ENCODE assay signal across 8 cellular contexts in the genomic region with DNA sequence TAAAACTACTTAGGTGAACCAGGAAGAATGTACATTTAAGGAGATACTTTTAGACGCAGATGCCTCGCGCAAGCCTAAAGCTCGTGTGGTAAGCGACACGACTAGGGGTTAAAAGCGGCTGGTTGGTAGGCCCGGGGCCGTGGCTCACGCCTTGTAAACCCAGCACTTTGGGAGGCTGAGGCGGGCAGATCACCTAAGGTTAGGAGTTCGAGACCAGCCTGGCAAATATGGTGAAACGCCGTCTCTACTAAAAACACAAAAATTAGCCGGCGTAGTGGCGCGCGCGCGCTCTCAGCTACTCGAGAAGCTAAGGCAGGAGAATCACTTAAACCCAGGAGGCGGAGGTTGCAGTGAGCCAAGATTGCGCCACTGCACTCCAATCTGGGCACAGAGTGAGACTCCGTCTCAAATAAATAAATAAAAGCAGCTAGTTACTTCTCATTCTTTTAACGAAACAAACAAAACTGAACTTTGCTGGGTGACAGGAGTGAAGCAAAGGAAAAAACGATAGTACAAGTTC. TPM values are rescaled to one million over a fixed set of nuclear protein-coding genes. Genes with fewer than 3 reads are reported as not detected.
DNase-seq lines count a peak whose midpoint lies in the region; ATAC-seq, FAIRE-seq and TF ChIP-seq lines count a peak whose summit lies in the region.

No MANE protein-coding gene starts in this region.

- ATAC-seq in GM23338 (peak; percentile 12), SK-N-SH treated with all-trans-retinoic acid at 6 μM for 48 hours (peak; percentile 43), GM19324 (IDR thresholded peaks at IDR 0.05; ENCODE audit: low FRiP score, unreplicated experiment) (no peak), HG02938 (IDR thresholded peaks at IDR 0.05; ENCODE audit: unreplicated experiment) (no peak), GM21447 (IDR thresholded peaks at IDR 0.05; ENCODE audit: unreplicated experiment) (no peak)

- FAIRE-seq in small intestine (lab: Jason Lieb, UNC) = no peak

- H3K4me3 Mint-ChIP-seq in GM23338 = peak overlapping the region; percentile 91

- H3K4me2 ChIP-seq in GM23338 = peak overlapping the region; percentile 84

- H3K4me1 Mint-ChIP-seq in GM23338 = peaks cover 8% of the 10 kb centered on the region

- H3K4me3 ChIP-seq in GM23338 = peak overlapping the region; percentile 79
- H3K4me3 ChIP-seq in breast epithelium = peak overlapping the region; percentile 66 to 92 (median 84)
- peak overlapping the region; percentile 98 for H3K4me3 ChIP-seq in iPS-20b (ENCODE audit: low read length)
- H3K4me3 ChIP-seq in small intestine (ENCODE audit: low read depth in 1 of 2, low read length in 2 of 2) = peak overlapping the region; percentile 58 to 76

- peaks cover 22% of the 10 kb centered on the region for H3K36me3 Mint-ChIP-seq in GM23338 (ENCODE audit: low read depth)

- peak overlapping the region; percentile 97 for H3K9ac ChIP-seq in iPS-20b (ENCODE audit: low read depth, low read length)

- H3K27ac Mint-ChIP-seq in GM23338 = peak overlapping the region; percentile 98

- peaks cover 12% of the 10 kb centered on the region for H3K4me1 ChIP-seq in GM23338 (ENCODE audit: insufficient read depth)
- H3K4me1 ChIP-seq in breast epithelium = no peaks in the 10 kb centered on the region
- peaks cover 4% of the 10 kb centered on the region; the same call in 1 of the 2 replicates for H3K4me1 ChIP-seq in iPS-20b (ENCODE audit: insufficient read depth, low read length)
- peaks cover 0 to 8% of the 10 kb centered on the region in 2 donors for H3K4me1 ChIP-seq in small intestine (ENCODE audit: control insufficient read depth in 2 of 2, insufficient read depth in 1 of 2, low read depth in 1 of 2, low read length in 1 of 2)

- H3F3A ChIP-seq in GM23338 (replicated peaks; ENCODE audit: low read depth) = no peaks in the 10 kb centered on the region; the same call in 1 of the 2 replicates

- peaks cover 95% of the 10 kb centered on the region for H3K79me2 ChIP-seq in GM23338 (replicated peaks; ENCODE audit: insufficient read depth)

- H3K27me3 ChIP-seq in GM23338 (ENCODE audit: insufficient read depth) = no peaks in the 10 kb centered on the region
- H3K27me3 ChIP-seq in breast epithelium = no peaks in the 10 kb centered on the region
- H3K27me3 ChIP-seq in iPS-20b (ENCODE audit: insufficient read depth, low read length) = no peaks in the 10 kb centered on the region
- H3K27me3 ChIP-seq in small intestine (ENCODE audit: control insufficient read depth in 2 of 2, insufficient read depth in 2 of 2, low read length in 2 of 2) = no peaks in the 10 kb centered on the region

- H3K9me2 ChIP-seq in GM23338 (ENCODE audit: insufficient read depth) = no peaks in the 10 kb centered on the region

- H3K27ac ChIP-seq in GM23338 (ENCODE audit: low read depth) = peak overlapping the region; percentile 88
- H3K27ac ChIP-seq in breast epithelium = peak overlapping the region; percentile 91
- peak overlapping the region; percentile 50 for H3K27ac ChIP-seq in iPS-20b (ENCODE audit: low read length)
- peak overlapping the region in 1 of 2 donors; percentile 95 for H3K27ac ChIP-seq in small intestine (ENCODE audit: low read depth in 1 of 2, low read length in 1 of 2)

- H2AFZ ChIP-seq in GM23338 = peak overlapping the region; percentile 83

- intact Hi-C loops in breast epithelium (cut with DNase I; ENCODE audit: low total_unique reads) = no loop called here

- peaks cover 34% of the 10 kb centered on the region for H4K20me1 ChIP-seq in GM23338 (replicated peaks; ENCODE audit: insufficient read depth)

- WGBS in small intestine, 3 donors = 2 to 3% (median 3%) methylated on average over 27 of the region's 27 CpGs

- no peak for TF ChIP-seq CTCF in GM23338 (conservative IDR thresholded peaks at IDR 0.05; ENCODE audit: low read depth in 2 of 2)
- TF ChIP-seq CTCF in breast epithelium (IDR thresholded peaks at IDR 0.05) = no peak

- H3K9me3 ChIP-seq in breast epithelium (no peaks in the 10 kb centered on the region), iPS-20b (ENCODE audit: insufficient read depth, low read depth, low read length) (no peaks in the 10 kb centered on the region), small intestine (ENCODE audit: control insufficient read depth, low read depth) (no peaks in the 10 kb centered on the region)

- DNase-seq in GM23338 (ENCODE audit: low spot score) (peak; percentile 40), breast epithelium (ENCODE audit: low spot score in 2 of 2) (peak in 1 of 2 donors; percentile 20), small intestine (peak; percentile 43)

- H3K27me3 Mint-ChIP-seq in GM23338 (ENCODE audit: insufficient read depth, low read depth, poor library complexity) = peaks cover 11% of the 10 kb centered on the region

- H3K9me3 Mint-ChIP-seq in GM23338 = no peaks in the 10 kb centered on the region; the same call in 2 of the 3 replicates

- peaks cover 14% of the 10 kb centered on the region; the same call in 1 of the 2 replicates for H3K36me3 ChIP-seq in GM23338 (ENCODE audit: insufficient read depth)
- no peaks in the 10 kb centered on the region for H3K36me3 ChIP-seq in breast epithelium
- peaks cover 38% of the 10 kb centered on the region for H3K36me3 ChIP-seq in iPS-20b (ENCODE audit: insufficient read depth, low read depth, low read length)
- H3K36me3 ChIP-seq in small intestine (ENCODE audit: control insufficient read depth in 2 of 2, insufficient read depth in 2 of 2, low read length in 2 of 2) = peaks cover 0 to 2% of the 10 kb centered on the region in 2 donors

- no peak for TF ChIP-seq POLR2A in breast epithelium (IDR thresholded peaks at IDR 0.05)

TF ChIP-seq in GM23338, 12 proteins besides CTCF, POLR2A, EP300 and RAD21 (continues in another document):
- TF ChIP-seq ZNF331 (CRISPR knock-in tag; IDR thresholded peaks at IDR 0.05; ENCODE audit: low read depth) (no peak), EZH2phosphoT487 (IDR thresholded peaks at IDR 0.05; ENCODE audit: unreplicated experiment) (no peak), ZNF114 (CRISPR knock-in tag; IDR thresholded peaks at IDR 0.05) (no peak), NANOG (IDR thresholded peaks at IDR 0.05; ENCODE audit: borderline replicate concordance) (no peak)

TF ChIP-seq in SK-N-SH treated with all-trans-retinoic acid at 6 μM for 48 hours, 23 proteins besides CTCF, POLR2A, EP300 and RAD21:
- no peak for TF ChIP-seq ZFP30 (CRISPR knock-in tag; IDR thresholded peaks at IDR 0.05)
- TF ChIP-seq ZNF70 (CRISPR knock-in tag; IDR thresholded peaks at IDR 0.05) = no peak
- no peak for TF ChIP-seq OSR1 (CRISPR knock-in tag; IDR thresholded peaks at IDR 0.05)
- no peak for TF ChIP-seq PPARA (CRISPR knock-in tag; IDR thresholded peaks at IDR 0.05; ENCODE audit: borderline replicate concordance)
- TF ChIP-seq, protein P1, sequence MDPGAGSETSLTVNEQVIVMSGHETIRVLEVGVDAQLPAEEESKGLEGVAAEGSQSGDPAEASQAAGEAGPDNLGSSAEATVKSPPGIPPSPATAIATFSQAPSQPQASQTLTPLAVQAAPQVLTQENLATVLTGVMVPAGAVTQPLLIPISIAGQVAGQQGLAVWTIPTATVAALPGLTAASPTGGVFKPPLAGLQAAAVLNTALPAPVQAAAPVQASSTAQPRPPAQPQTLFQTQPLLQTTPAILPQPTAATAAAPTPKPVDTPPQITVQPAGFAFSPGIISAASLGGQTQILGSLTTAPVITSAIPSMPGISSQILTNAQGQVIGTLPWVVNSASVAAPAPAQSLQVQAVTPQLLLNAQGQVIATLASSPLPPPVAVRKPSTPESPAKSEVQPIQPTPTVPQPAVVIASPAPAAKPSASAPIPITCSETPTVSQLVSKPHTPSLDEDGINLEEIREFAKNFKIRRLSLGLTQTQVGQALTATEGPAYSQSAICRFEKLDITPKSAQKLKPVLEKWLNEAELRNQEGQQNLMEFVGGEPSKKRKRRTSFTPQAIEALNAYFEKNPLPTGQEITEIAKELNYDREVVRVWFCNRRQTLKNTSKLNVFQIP (CRISPR knock-in tag; IDR thresholded peaks at IDR 0.05; ENCODE audit: borderline replicate concordance, low read depth) = no peak
- no peak for TF ChIP-seq SNAI2 (CRISPR knock-in tag; IDR thresholded peaks at IDR 0.05)
- no peak for TF ChIP-seq ZNF565 (CRISPR knock-in tag; conservative IDR thresholded peaks at IDR 0.05; ENCODE audit: low read depth)
- no peak for TF ChIP-seq ZFP3 (CRISPR knock-in tag; IDR thresholded peaks at IDR 0.05)
- no peak for TF ChIP-seq RARB (CRISPR knock-in tag; IDR thresholded peaks at IDR 0.05)

RNA-seq across cellular contexts. Expression of gene NUDT5, which starts 0.9 kb away (rescaled TPM):
- total RNA-seq in GM23338 (2014; rRNA removed; shearing (Covaris generic)) = 94.3 and 107 TPM in 2 replicates
- polyA plus RNA-seq in GM23338 (2016; fragmentation: Nextera tagmentation; extraction: Ambion mirVana) (254 and 255 TPM in 2 replicates), small intestine (10 to 100 TPM; 35.9 to 59.5 (median 45.4) TPM)
- 10 to 100 TPM; 44.3 to 54.4 (median 49.3) TPM for total RNA-seq in breast epithelium

RNA-seq across cellular contexts. Expression of gene CDC123, which starts 1.2 kb away (rescaled TPM):
- 158 and 175 TPM in 2 replicates for total RNA-seq in GM23338 (2014; rRNA removed; shearing (Covaris generic))
- polyA plus RNA-seq in GM23338 (2016; fragmentation: Nextera tagmentation; extraction: Ambion mirVana) = 164 and 179 TPM in 2 replicates
- 10 to 100 TPM; 61.6 to 87.5 (median 86.7) TPM for total RNA-seq in breast epithelium
- 10 to 100 TPM; 40.0 to 66.2 (median 45.7) TPM for polyA plus RNA-seq in small intestine

Comparison
In these comparisons a context has a peak if more than half of its experiments do, and no peak if none do; other contexts are left out.
1. ATAC-seq: peak in GM23338 (single experiment) and SK-N-SH treated with all-trans-retinoic acid at 6 μM for 48 hours (single experiment); none in GM19324 (single experiment), HG02938 (single experiment) and GM21447 (single experiment).
2. Peak in every context shown above with its lines, with median percentiles within 50 percentile points of each other: H3K4me3 ChIP-seq.